In genomic region chr1:156927215-156928042, GRCh38 we compare ENCODE assay signal across 8 cellular contexts. TPM values are rescaled to one million over a fixed set of nuclear protein-coding genes. Genes with fewer than 3 reads are reported as not detected.
DNase-seq lines count a peak whose midpoint lies in the region; ATAC-seq and TF ChIP-seq lines count a peak whose summit lies in the region.

No MANE protein-coding gene starts in this region.

- no peak for TF ChIP-seq POLR2A in uterus (IDR thresholded peaks at IDR 0.05)

- H3K9me3 ChIP-seq in RWPE2 (ENCODE audit: severe bottlenecking) (no peaks in the 10 kb centered on the region), psoas muscle (no peaks in the 10 kb centered on the region), uterus (no peaks in the 10 kb centered on the region)

- TF ChIP-seq CTCF in RWPE2 (IDR thresholded peaks at IDR 0.05; ENCODE audit: poor library complexity, severe bottlenecking): peak; percentile 90
- peak; percentile 62 for TF ChIP-seq CTCF in psoas muscle (IDR thresholded peaks at IDR 0.05)
- peak; percentile 51 to 67 (median 60) for TF ChIP-seq CTCF in uterus (IDR thresholded peaks at IDR 0.05)

- intact Hi-C loops in psoas muscle (cut with DNase I) (loop anchor here in 1 of 2 donors (5.0 kb wide), 1 partner anchor 90 kb away; no protein-coding TSS in a partner anchor), uterus (cut with DNase I; ENCODE audit: low total_unique reads) (no loop called here)

- no peaks in the 10 kb centered on the region for H3K4me1 ChIP-seq in RWPE2 (ENCODE audit: insufficient read depth, poor library complexity, severe bottlenecking)
- H3K4me1 ChIP-seq in psoas muscle: no peaks in the 10 kb centered on the region
- H3K4me1 ChIP-seq in uterus: peaks cover 0 to 17% of the 10 kb centered on the region in 2 donors

- H3K27ac ChIP-seq in RWPE2 (ENCODE audit: poor library complexity, severe bottlenecking) (no peak overlapping the region), psoas muscle (no peak overlapping the region), uterus (no peak overlapping the region)

- H3K4me3 ChIP-seq in Jurkat, Clone E6-1 (ENCODE audit: low read length): no peak overlapping the region
- H3K4me3 ChIP-seq in RWPE2 (ENCODE audit: severe bottlenecking): peak overlapping the region; percentile 24
- H3K4me3 ChIP-seq in psoas muscle: peak overlapping the region; percentile 48
- no peak overlapping the region for H3K4me3 ChIP-seq in uterus

- H3K27me3 ChIP-seq in RWPE2 (ENCODE audit: insufficient read depth, poor library complexity, severe bottlenecking): peaks cover 28% of the 10 kb centered on the region
- peaks cover 0 to 76% (median 31%) of the 10 kb centered on the region in 3 donors for H3K27me3 ChIP-seq in psoas muscle (ENCODE audit: insufficient read depth in 3 of 3, low read length in 2 of 3)
- H3K27me3 ChIP-seq in uterus: peaks cover 0 to 6% of the 10 kb centered on the region in 2 donors

- H3K36me3 ChIP-seq in RWPE2 (ENCODE audit: low read depth): no peaks in the 10 kb centered on the region
- H3K36me3 ChIP-seq in psoas muscle (ENCODE audit: insufficient read depth in 1 of 2, low read depth in 1 of 2): no peaks in the 10 kb centered on the region
- H3K36me3 ChIP-seq in uterus: no peaks in the 10 kb centered on the region

- DNase-seq in DMS114 treated with DMSO at 0.1 percent for 48 hours (lab: John Stamatoyannopoulos, UW; ENCODE audit: unreplicated experiment): peak; percentile 82
- peak; percentile 35 for DNase-seq in Jurkat, Clone E6-1 (ENCODE audit: low read depth, low spot score)
- DNase-seq in RWPE2 (ENCODE audit: low spot score): peak; percentile 84
- peak; percentile 85 for DNase-seq in activated effector memory CD4-positive, alpha-beta T cell treated with anti-CD3 and anti-CD28 coated beads, Interleukin-2, amount 50 U/mL, for 16 hours
- peak; percentile 79 for DNase-seq in glomerular visceral epithelial cell (ENCODE audit: extremely low spot score)
- peak; percentile 69 to 81 for DNase-seq in psoas muscle
- DNase-seq in uterus: peak; percentile 49 to 68

- 5 to 8% (median 7%) methylated on average over 52 to 64 of the region's 64 CpGs for WGBS in psoas muscle, 3 donors

- peak; percentile 84 for ATAC-seq in RWPE2 (ENCODE audit: low read depth)
- ATAC-seq in psoas muscle: peak; percentile 56 to 74 (median 62)
- ATAC-seq in HG03469 (IDR thresholded peaks at IDR 0.05; ENCODE audit: unreplicated experiment): no peak

RNA-seq across cellular contexts. Expression of gene LRRC71, which starts 7.0 kb away (rescaled TPM):
- polyA plus RNA-seq in Jurkat, Clone E6-1 (2012; ENCODE audit: insufficient read depth, insufficient read length): not detected
- total RNA-seq in psoas muscle (not detected), uterus (1 to 10 TPM in 1 of 4 donors, under 1 TPM in 2, not detected in 1; 0.48 to 3.8 (median 0.91) TPM)
- under 1 TPM in 2 of 3 donors, not detected in 1; 0.03 TPM for polyA plus RNA-seq in psoas muscle

RNA-seq across cellular contexts. Expression of gene PEAR1, which starts 33.9 kb away (rescaled TPM):
- not detected for polyA plus RNA-seq in Jurkat, Clone E6-1 (2012; ENCODE audit: insufficient read depth, insufficient read length)
- total RNA-seq in psoas muscle (1 to 10 TPM; 3.8 to 7.3 (median 4.1) TPM), uterus (10 to 100 TPM in 3 of 4 donors, 1 to 10 TPM in 1; 7.4 to 41.8 (median 17.9) TPM)
- 1 to 10 TPM; 2.1 to 4.6 (median 2.6) TPM for polyA plus RNA-seq in psoas muscle

Comparison
In these comparisons a context has a peak if more than half of its experiments do, and no peak if none do; other contexts are left out.
1. DNase-seq: peak in every context shown above with its lines; median percentile 85 in activated effector memory CD4-positive, alpha-beta T cell treated with anti-CD3 and anti-CD28 coated beads, Interleukin-2, amount 50 U/mL, for 16 hours; 84 in RWPE2; 82 in DMS114 treated with DMSO at 0.1 percent for 48 hours; 79 in glomerular visceral epithelial cell; 75 in psoas muscle; 58 in uterus; 35 in Jurkat, Clone E6-1.
2. H3K4me3 ChIP-seq: peak in RWPE2 (single experiment) and psoas muscle (single experiment); none in Jurkat, Clone E6-1 (single experiment) and uterus (0 of 2).
3. Peak in every context shown above with its lines, with median percentiles within 50 percentile points of each other: CTCF ChIP-seq.